ENCODE assay signal across 1 cellular context in the genomic region with DNA sequence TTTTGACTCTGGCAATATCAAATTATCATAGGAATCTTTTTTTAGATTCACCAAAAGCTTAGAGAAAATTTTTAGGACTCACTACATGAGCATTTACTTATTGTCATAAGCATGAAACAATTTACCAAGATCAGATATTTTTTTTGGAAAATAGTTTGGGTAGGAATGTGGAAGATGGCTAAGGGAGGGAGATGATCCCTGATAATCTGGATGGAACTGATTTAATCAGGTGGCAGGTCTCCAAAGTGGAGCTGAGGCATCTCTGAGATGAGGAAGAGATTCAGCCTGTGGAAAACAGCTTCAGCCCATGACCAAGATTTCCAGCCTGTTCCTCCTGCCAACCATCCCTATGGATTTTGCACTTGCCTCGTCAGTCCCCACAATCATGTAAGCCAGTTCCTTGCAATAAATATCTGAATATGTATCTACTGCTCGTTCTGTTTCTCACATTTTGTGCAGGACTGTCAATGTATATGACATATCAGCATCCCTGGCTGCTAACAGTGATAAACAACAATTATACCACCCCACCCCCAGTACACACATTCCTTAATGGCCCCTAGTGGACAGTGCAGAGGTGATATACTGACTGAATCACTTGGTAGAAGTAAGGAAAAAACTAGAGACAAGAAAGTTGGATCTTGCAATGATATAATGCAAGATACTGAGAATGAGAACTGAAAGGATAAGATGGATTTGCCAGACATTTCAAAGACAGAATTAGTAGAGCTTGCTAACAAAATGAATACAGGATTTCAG.
TF ChIP-seq lines count a peak whose summit lies in the region.

No MANE protein-coding gene starts in this region.

TF ChIP-seq in GM23338, 12 proteins besides CTCF, POLR2A, EP300 and RAD21 (continued from another document):
- TF ChIP-seq, protein P1, sequence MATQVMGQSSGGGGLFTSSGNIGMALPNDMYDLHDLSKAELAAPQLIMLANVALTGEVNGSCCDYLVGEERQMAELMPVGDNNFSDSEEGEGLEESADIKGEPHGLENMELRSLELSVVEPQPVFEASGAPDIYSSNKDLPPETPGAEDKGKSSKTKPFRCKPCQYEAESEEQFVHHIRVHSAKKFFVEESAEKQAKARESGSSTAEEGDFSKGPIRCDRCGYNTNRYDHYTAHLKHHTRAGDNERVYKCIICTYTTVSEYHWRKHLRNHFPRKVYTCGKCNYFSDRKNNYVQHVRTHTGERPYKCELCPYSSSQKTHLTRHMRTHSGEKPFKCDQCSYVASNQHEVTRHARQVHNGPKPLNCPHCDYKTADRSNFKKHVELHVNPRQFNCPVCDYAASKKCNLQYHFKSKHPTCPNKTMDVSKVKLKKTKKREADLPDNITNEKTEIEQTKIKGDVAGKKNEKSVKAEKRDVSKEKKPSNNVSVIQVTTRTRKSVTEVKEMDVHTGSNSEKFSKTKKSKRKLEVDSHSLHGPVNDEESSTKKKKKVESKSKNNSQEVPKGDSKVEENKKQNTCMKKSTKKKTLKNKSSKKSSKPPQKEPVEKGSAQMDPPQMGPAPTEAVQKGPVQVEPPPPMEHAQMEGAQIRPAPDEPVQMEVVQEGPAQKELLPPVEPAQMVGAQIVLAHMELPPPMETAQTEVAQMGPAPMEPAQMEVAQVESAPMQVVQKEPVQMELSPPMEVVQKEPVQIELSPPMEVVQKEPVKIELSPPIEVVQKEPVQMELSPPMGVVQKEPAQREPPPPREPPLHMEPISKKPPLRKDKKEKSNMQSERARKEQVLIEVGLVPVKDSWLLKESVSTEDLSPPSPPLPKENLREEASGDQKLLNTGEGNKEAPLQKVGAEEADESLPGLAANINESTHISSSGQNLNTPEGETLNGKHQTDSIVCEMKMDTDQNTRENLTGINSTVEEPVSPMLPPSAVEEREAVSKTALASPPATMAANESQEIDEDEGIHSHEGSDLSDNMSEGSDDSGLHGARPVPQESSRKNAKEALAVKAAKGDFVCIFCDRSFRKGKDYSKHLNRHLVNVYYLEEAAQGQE (IDR thresholded peaks at IDR 0.05; ENCODE audit: unreplicated experiment): no peak
- TF ChIP-seq POLR2AphosphoS5 (IDR thresholded peaks at IDR 0.05; ENCODE audit: low read depth): no peak
- no peak for TF ChIP-seq EZH2 (IDR thresholded peaks at IDR 0.05; ENCODE audit: low read depth, unreplicated experiment)
TF ChIP-seq in GM23338: peak in this region for 0.
